18 cellular contexts compared by ENCODE assay signal in genomic region chr5:154474957-154475334, GRCh38. TPM values are rescaled to one million over a fixed set of nuclear protein-coding genes. Genes with fewer than 3 reads are reported as not detected.
DNase-seq lines count a peak whose midpoint lies in the region; ATAC-seq and TF ChIP-seq lines count a peak whose summit lies in the region.
"Had no signal": no experiment of that assay in that cellular context is flagged by ENCODE, and none has a peak within 500 bp of the region (broad histone marks: within the 10 kb centered on the region; RNA-seq: fewer than 3 reads in every experiment).

No MANE protein-coding gene starts in this region.

- POLR2A ChIA-PET in CD4-positive, alpha-beta memory T cell (lab: Charles Lee; ENCODE audit: partially characterized antibody), result interaction anchor here (1.1 kb wide), 1 partner anchor 29 kb away, joined by 3 read pairs; no protein-coding TSS in a partner anchor
- POLR2A ChIA-PET in MCF 10A (lab: Yijun Ruan, JAX), result no interaction called here

- no peaks in the 10 kb centered on the region for H3K9me3 ChIP-seq in CD4-positive, alpha-beta memory T cell (ENCODE audit: control insufficient read depth in 1 of 2, low read length in 2 of 2)
- H3K9me3 ChIP-seq: HAP-1, pancreas had no signal

- CTCF ChIA-PET in CD4-positive, alpha-beta memory T cell (lab: Charles Lee; ENCODE audit: partially characterized antibody), result interaction anchor here (1.5 kb wide), 1 partner anchor 8 kb away, joined by 6 read pairs; no protein-coding TSS in a partner anchor
- CTCF ChIA-PET in MCF 10A (lab: Yijun Ruan, JAX), result interaction anchor here (0.6 to 1.8 kb wide), 2 partner anchors 46 to 124 kb away, joined by 3 to 8 read pairs; no protein-coding TSS in a partner anchor

- no peak for ATAC-seq in natural killer cell treated with Interleukin-12 subunit alpha and Interleukin-12 subunit beta and Interleukin-15 and Interleukin-18, amount 100 ng/mL, for 72 hours
- no peak for ATAC-seq in GM19324 (IDR thresholded peaks at IDR 0.05; ENCODE audit: low FRiP score, unreplicated experiment)
- no peak for ATAC-seq in GM21360 (IDR thresholded peaks at IDR 0.05; ENCODE audit: unreplicated experiment)
- ATAC-seq: pancreas had no signal

- no TSS peak for BruUV-seq in MCF 10A (replicated peaks; lab: Mats Ljungman, UMichigan)

- intact Hi-C loops in CD4-positive, alpha-beta memory T cell (cut with micrococcal nuclease), result no loop called here
- intact Hi-C loops in MCF 10A (cut with micrococcal nuclease), result no loop called here

- no peak overlapping the region for H3K4me3 ChIP-seq in CD4-positive, alpha-beta memory T cell (ENCODE audit: low read length in 2 of 2)
- H3K4me3 ChIP-seq: HAP-1, pancreas had no signal

- TF ChIP-seq CTCF in brain (conservative IDR thresholded peaks at IDR 0.05), result no peak
- no peak for TF ChIP-seq CTCF in MCF 10A (IDR thresholded peaks at IDR 0.05; ENCODE audit: unreplicated experiment)

- H3K27ac ChIP-seq in CD4-positive, alpha-beta memory T cell (ENCODE audit: low read depth, low read length), result no peak overlapping the region
- H3K27ac ChIP-seq: 22Rv1, C4-2B, pancreas had no signal

- peak overlapping the region; percentile 19 for H3K4me3 Mint-ChIP-seq in T-helper 1 cell treated with Interleukin-12 subunit alpha and Interleukin-12 subunit beta and Interleukin-4 antibody, amounts not matched to agents 30 μg/mL and 1 μg/mL, for 36 hours
- H3K4me3 Mint-ChIP-seq in CD4-positive, alpha-beta memory T cell, result peak overlapping the region; percentile 49 to 78 (median 68)
- H3K4me3 Mint-ChIP-seq in brain (peak overlapping the region in 4 of 5 experiments; percentile 30 to 78 (median 58)), MCF 10A (ENCODE audit: unreplicated experiment) (no peak overlapping the region)
- H3K4me3 Mint-ChIP-seq in natural killer cell treated with Interleukin-12 subunit alpha and Interleukin-12 subunit beta and Interleukin-15 and Interleukin-18, amount 100 ng/mL, for 72 hours, result peak overlapping the region; percentile 16

- no peaks in the 10 kb centered on the region for H3K36me3 ChIP-seq in CD4-positive, alpha-beta memory T cell (ENCODE audit: insufficient read depth, low read length)
- H3K36me3 ChIP-seq: HAP-1, pancreas had no signal

- peaks cover 91% of the 10 kb centered on the region for H3K27me3 Mint-ChIP-seq in T-helper 1 cell treated with Interleukin-12 subunit alpha and Interleukin-12 subunit beta and Interleukin-4 antibody, amounts not matched to agents 30 μg/mL and 1 μg/mL, for 36 hours (ENCODE audit: low read depth)
- peaks cover 66 to 75% of the 10 kb centered on the region in 2 donors for H3K27me3 Mint-ChIP-seq in CD4-positive, alpha-beta memory T cell
- H3K27me3 Mint-ChIP-seq in brain, result peaks cover 100% of the 10 kb centered on the region
- peaks cover 57 to 77% of the 10 kb centered on the region in 2 donors for H3K27me3 Mint-ChIP-seq in natural killer cell treated with Interleukin-12 subunit alpha and Interleukin-12 subunit beta and Interleukin-15 and Interleukin-18, amount 100 ng/mL, for 72 hours
- H3K27me3 Mint-ChIP-seq in MCF 10A (ENCODE audit: insufficient read depth, unreplicated experiment), result peaks cover 85% of the 10 kb centered on the region

- no peaks in the 10 kb centered on the region for H3K9me3 Mint-ChIP-seq in T-helper 1 cell treated with Interleukin-12 subunit alpha and Interleukin-12 subunit beta and Interleukin-4 antibody, amounts not matched to agents 30 μg/mL and 1 μg/mL, for 36 hours
- peaks cover 0 to 3% (median 0%) of the 10 kb centered on the region in 8 donors for H3K9me3 Mint-ChIP-seq in CD4-positive, alpha-beta memory T cell
- H3K9me3 Mint-ChIP-seq in brain (peaks cover 0 to 3% (median 0%) of the 10 kb centered on the region in 5 experiments), MCF 10A (ENCODE audit: unreplicated experiment) (no peaks in the 10 kb centered on the region)
- no peaks in the 10 kb centered on the region for H3K9me3 Mint-ChIP-seq in natural killer cell treated with Interleukin-12 subunit alpha and Interleukin-12 subunit beta and Interleukin-15 and Interleukin-18, amount 100 ng/mL, for 72 hours

- peaks cover 5% of the 10 kb centered on the region for H3K36me3 Mint-ChIP-seq in T-helper 1 cell treated with Interleukin-12 subunit alpha and Interleukin-12 subunit beta and Interleukin-4 antibody, amounts not matched to agents 30 μg/mL and 1 μg/mL, for 36 hours (ENCODE audit: low read depth)
- no peaks in the 10 kb centered on the region for H3K36me3 Mint-ChIP-seq in CD4-positive, alpha-beta memory T cell
- no peaks in the 10 kb centered on the region for H3K36me3 Mint-ChIP-seq in brain
- H3K36me3 Mint-ChIP-seq in natural killer cell treated with Interleukin-12 subunit alpha and Interleukin-12 subunit beta and Interleukin-15 and Interleukin-18, amount 100 ng/mL, for 72 hours, result no peaks in the 10 kb centered on the region
- H3K36me3 Mint-ChIP-seq in MCF 10A (ENCODE audit: insufficient read depth, unreplicated experiment), result no peaks in the 10 kb centered on the region

- peaks cover 80% of the 10 kb centered on the region for H3K4me1 ChIP-seq in CD4-positive, alpha-beta memory T cell (ENCODE audit: insufficient read depth, low read length)
- H3K4me1 ChIP-seq: HAP-1 had no signal

- peak overlapping the region; percentile 65 for H3K27ac Mint-ChIP-seq in T-helper 1 cell treated with Interleukin-12 subunit alpha and Interleukin-12 subunit beta and Interleukin-4 antibody, amounts not matched to agents 30 μg/mL and 1 μg/mL, for 36 hours
- peak overlapping the region in 2 of 7 donors; percentile 52 to 59 for H3K27ac Mint-ChIP-seq in CD4-positive, alpha-beta memory T cell
- H3K27ac Mint-ChIP-seq in brain (peak overlapping the region in 1 of 5 experiments; percentile 21), MCF 10A (ENCODE audit: low read depth, unreplicated experiment) (no peak overlapping the region)
- no peak overlapping the region for H3K27ac Mint-ChIP-seq in natural killer cell treated with Interleukin-12 subunit alpha and Interleukin-12 subunit beta and Interleukin-15 and Interleukin-18, amount 100 ng/mL, for 72 hours
- H3K27ac Mint-ChIP-seq: immature natural killer cell had no signal

- peaks cover 82% of the 10 kb centered on the region for H3K27me3 ChIP-seq in CD4-positive, alpha-beta memory T cell (ENCODE audit: insufficient read depth, low read length)

- DNase-seq in T-helper 1 cell (no peak), MCF 10A (ENCODE audit: unreplicated experiment) (no peak)
- no peak for DNase-seq in CD4-positive, alpha-beta memory T cell
- DNase-seq in natural killer cell treated with Interleukin-12 subunit alpha and Interleukin-12 subunit beta and Interleukin-15 and Interleukin-18, amount 100 ng/mL, for 72 hours (ENCODE audit: low spot score), result no peak
- DNase-seq: immature natural killer cell, Right ventricle myocardium superior had no signal

- H3K4me1 Mint-ChIP-seq in T-helper 1 cell treated with Interleukin-12 subunit alpha and Interleukin-12 subunit beta and Interleukin-4 antibody, amounts not matched to agents 30 μg/mL and 1 μg/mL, for 36 hours (ENCODE audit: low read depth), result peaks cover 23% of the 10 kb centered on the region
- H3K4me1 Mint-ChIP-seq in CD4-positive, alpha-beta memory T cell, result peaks cover 38 to 70% (median 57%) of the 10 kb centered on the region in 4 donors
- H3K4me1 Mint-ChIP-seq in brain (peaks cover 54% of the 10 kb centered on the region), MCF 10A (ENCODE audit: insufficient read depth, unreplicated experiment) (peaks cover 18% of the 10 kb centered on the region)
- H3K4me1 Mint-ChIP-seq in natural killer cell treated with Interleukin-12 subunit alpha and Interleukin-12 subunit beta and Interleukin-15 and Interleukin-18, amount 100 ng/mL, for 72 hours (ENCODE audit: low read depth in 2 of 2), result peaks cover 26 to 33% of the 10 kb centered on the region in 2 donors

RNA-seq across cellular contexts. Expression of gene HAND1, which starts 3.1 kb away (rescaled TPM):
- not detected for total RNA-seq in CD4-positive, alpha-beta memory T cell
- not detected for polyA plus RNA-seq in CD4-positive, alpha-beta memory T cell
- not detected for polyA plus RNA-seq in brain (ENCODE audit: insufficient read depth, low read depth, low replicate concordance)
- total RNA-seq in natural killer cell treated with Interleukin-12 subunit alpha and Interleukin-12 subunit beta and Interleukin-15 and Interleukin-18, amount 100 ng/mL, for 72 hours, result not detected
- not detected in 2 replicates for total RNA-seq in MCF 10A (2022)
- total RNA-seq: activated CD8-positive, alpha-beta memory T cell treated with anti-CD3 and anti-CD28 coated beads for 36 hours; chondrocyte; frontal cortex had no signal
- polyA plus RNA-seq: adipose tissue, immature natural killer cell, pancreas had no signal

RNA-seq across cellular contexts. Expression of gene SAP30L, which starts 29.1 kb away (rescaled TPM):
- total RNA-seq in CD4-positive, alpha-beta memory T cell, result 10 to 100 TPM; 36.9 to 47.5 TPM
- polyA plus RNA-seq in CD4-positive, alpha-beta memory T cell, result 10 to 100 TPM; 19.4 to 44.7 TPM
- 25.3 TPM for polyA plus RNA-seq in brain (ENCODE audit: insufficient read depth, low read depth, low replicate concordance)
- 10 to 100 TPM; 20.4 to 32.8 TPM for total RNA-seq in natural killer cell treated with Interleukin-12 subunit alpha and Interleukin-12 subunit beta and Interleukin-15 and Interleukin-18, amount 100 ng/mL, for 72 hours
- total RNA-seq in MCF 10A (2022), result 45.9 and 50.5 TPM in 2 replicates
